ENCODE assay signal across 8 cellular contexts in genomic region chr7:194257-194995, GRCh38. TPM values are rescaled to one million over a fixed set of nuclear protein-coding genes. Genes with fewer than 3 reads are reported as not detected.
DNase-seq lines count a peak whose midpoint lies in the region; ATAC-seq and TF ChIP-seq lines count a peak whose summit lies in the region.

No MANE protein-coding gene starts in this region.

- no peak overlapping the region for H3K18ac ChIP-seq in mesenchymal stem cell (ENCODE audit: low read depth in 1 of 2, low read length in 2 of 2)

- H3K27ac ChIP-seq in cardiac muscle cell (no peak overlapping the region), colonic mucosa (peak overlapping the region; percentile 1), mesenchymal stem cell (ENCODE audit: low read length, poor library complexity, severe bottlenecking) (no peak overlapping the region), upper lobe of right lung (no peak overlapping the region)

- H3K27me3 ChIP-seq in cardiac muscle cell, result peaks cover 15% of the 10 kb centered on the region
- peaks cover 21% of the 10 kb centered on the region for H3K27me3 ChIP-seq in colonic mucosa
- peaks cover 0 to 8% of the 10 kb centered on the region in 2 experiments for H3K27me3 ChIP-seq in mesenchymal stem cell (ENCODE audit: control insufficient read depth in 1 of 2, insufficient read depth in 1 of 2, low read length in 2 of 2)
- H3K27me3 ChIP-seq in upper lobe of right lung, result no peaks in the 10 kb centered on the region

- TF ChIP-seq CTCF in cardiac muscle cell (IDR thresholded peaks at IDR 0.05; ENCODE audit: low read depth, low read length) (no peak), colonic mucosa (IDR thresholded peaks at IDR 0.05) (no peak), upper lobe of right lung (IDR thresholded peaks at IDR 0.05) (no peak)

- WGBS in mesenchymal stem cell, result 29% methylated on average over 25 of the region's 27 CpGs

- peak overlapping the region; percentile 44 for H2BK15ac ChIP-seq in mesenchymal stem cell (ENCODE audit: low read depth, poor library complexity, severe bottlenecking)

- no peak overlapping the region for H2AFZ ChIP-seq in mesenchymal stem cell (ENCODE audit: low read depth, low read length)

- ATAC-seq in left ventricle myocardium superior (no peak), upper lobe of right lung (no peak)
- ATAC-seq in activated CD4-positive, alpha-beta T cell treated with anti-CD3 and anti-CD28 coated beads for 36 hours, result no peak

- no peak overlapping the region for H2BK12ac ChIP-seq in mesenchymal stem cell (ENCODE audit: low read length in 2 of 2)

- no peak overlapping the region for H2BK120ac ChIP-seq in mesenchymal stem cell (ENCODE audit: low read depth, low read length)

- H3K4me3 ChIP-seq in cardiac muscle cell, result peak overlapping the region; percentile 41
- peak overlapping the region; percentile 71 for H3K4me3 ChIP-seq in colonic mucosa
- peak overlapping the region; percentile 73 to 98 for H3K4me3 ChIP-seq in mesenchymal stem cell (ENCODE audit: insufficient read depth in 1 of 2, low read depth in 1 of 2, low read length in 2 of 2)
- peak overlapping the region; percentile 73 for H3K4me3 ChIP-seq in upper lobe of right lung

- intact Hi-C loops in left ventricle myocardium superior (cut with micrococcal nuclease) (no loop called here), colonic mucosa (cut with DNase I) (no loop called here), upper lobe of right lung (cut with DNase I) (no loop called here)
- intact Hi-C loops in activated CD4-positive, alpha-beta T cell treated with anti-CD3 and anti-CD28 coated beads for 36 hours (cut with DNase I, micrococcal nuclease), result no loop called here

- no peak overlapping the region for H3K4me3 Mint-ChIP-seq in activated CD4-positive, alpha-beta T cell treated with anti-CD3 and anti-CD28 coated beads for 36 hours

- no peak overlapping the region for H4K8ac ChIP-seq in mesenchymal stem cell (ENCODE audit: low read length)

- no peaks in the 10 kb centered on the region for H3K4me1 ChIP-seq in cardiac muscle cell (ENCODE audit: low read depth)
- H3K4me1 ChIP-seq in colonic mucosa, result no peaks in the 10 kb centered on the region
- H3K4me1 ChIP-seq in mesenchymal stem cell (ENCODE audit: control insufficient read depth, insufficient read depth, low read depth, low read length), result peaks cover 39% of the 10 kb centered on the region
- peaks cover 31% of the 10 kb centered on the region for H3K4me1 ChIP-seq in upper lobe of right lung

- POLR2A ChIA-PET in activated CD4-positive, alpha-beta T cell treated with anti-CD3 and anti-CD28 coated beads for 36 hours (lab: Charles Lee), result no interaction called here

- no peak overlapping the region for H3K23ac ChIP-seq in mesenchymal stem cell (ENCODE audit: low read length in 2 of 2)

- no peak overlapping the region for H4K91ac ChIP-seq in mesenchymal stem cell (ENCODE audit: low read length)

- H3K9ac ChIP-seq in colonic mucosa (ENCODE audit: low read depth in 2 of 2, low read length in 2 of 2) (peak overlapping the region; percentile 46 to 73), mesenchymal stem cell (ENCODE audit: low read length) (peak overlapping the region; percentile 92)

- peaks cover 34% of the 10 kb centered on the region for H3K79me1 ChIP-seq in mesenchymal stem cell (replicated peaks; ENCODE audit: low read length, poor library complexity, severe bottlenecking)

- no peak overlapping the region for H2AK5ac ChIP-seq in mesenchymal stem cell (ENCODE audit: low read length, severe bottlenecking)

- H3K4ac ChIP-seq in mesenchymal stem cell (ENCODE audit: low read depth in 1 of 2, low read length in 2 of 2), result peak overlapping the region in 1 of 2 experiments; percentile 12

- H3K4me2 ChIP-seq in mesenchymal stem cell (ENCODE audit: low read length, poor library complexity, severe bottlenecking), result peak overlapping the region; percentile 89

- H3K36me3 ChIP-seq in cardiac muscle cell, result no peaks in the 10 kb centered on the region
- peaks cover 5% of the 10 kb centered on the region for H3K36me3 ChIP-seq in colonic mucosa
- peaks cover 42 to 59% of the 10 kb centered on the region in 2 experiments for H3K36me3 ChIP-seq in mesenchymal stem cell (ENCODE audit: control insufficient read depth in 1 of 2, insufficient read depth in 2 of 2, low read depth in 1 of 2, low read length in 2 of 2)
- peaks cover 41% of the 10 kb centered on the region for H3K36me3 ChIP-seq in upper lobe of right lung

- peak overlapping the region in 1 of 2 experiments; percentile 29 for H3K14ac ChIP-seq in mesenchymal stem cell (ENCODE audit: low read length in 2 of 2)

- peaks cover 3% of the 10 kb centered on the region for H3K4me1 Mint-ChIP-seq in activated CD4-positive, alpha-beta T cell treated with anti-CD3 and anti-CD28 coated beads for 36 hours

- H3K27ac Mint-ChIP-seq in activated CD4-positive, alpha-beta T cell treated with anti-CD3 and anti-CD28 coated beads for 36 hours, result no peak overlapping the region

- no peaks in the 10 kb centered on the region for H3K9me3 Mint-ChIP-seq in activated CD4-positive, alpha-beta T cell treated with anti-CD3 and anti-CD28 coated beads for 36 hours (ENCODE audit: low read depth)

- H2BK5ac ChIP-seq in mesenchymal stem cell (ENCODE audit: low read depth, low read length, poor library complexity, severe bottlenecking), result no peak overlapping the region

- peaks cover 36% of the 10 kb centered on the region for H3K27me3 Mint-ChIP-seq in activated CD4-positive, alpha-beta T cell treated with anti-CD3 and anti-CD28 coated beads for 36 hours

- H3K36me3 Mint-ChIP-seq in activated CD4-positive, alpha-beta T cell treated with anti-CD3 and anti-CD28 coated beads for 36 hours (ENCODE audit: low read depth), result peaks cover 2% of the 10 kb centered on the region

- H3K9me3 ChIP-seq in cardiac muscle cell (ENCODE audit: low read depth) (no peaks in the 10 kb centered on the region), colonic mucosa (no peaks in the 10 kb centered on the region), mesenchymal stem cell (ENCODE audit: control insufficient read depth, low read length) (no peaks in the 10 kb centered on the region), upper lobe of right lung (no peaks in the 10 kb centered on the region)

- CTCF ChIA-PET in activated CD4-positive, alpha-beta T cell treated with anti-CD3 and anti-CD28 coated beads for 36 hours (lab: Charles Lee), result no interaction called here

- DNase-seq in cardiac muscle cell (ENCODE audit: low read depth in 1 of 2, low spot score in 1 of 2) (peak; percentile 33 to 56), left ventricle myocardium superior (no peak), colonic mucosa (peak; percentile 33), mesenchymal stem cell (peak; percentile 31), upper lobe of right lung (no peak), SKM-1 treated with dmso at 0.1 percent for 144 hours (lab: John Stamatoyannopoulos, UW; ENCODE audit: unreplicated experiment) (no peak), NCI-H187 treated with DMSO at 0.1 percent for 48 hours (lab: John Stamatoyannopoulos, UW) (no peak)
- no peak for DNase-seq in activated CD4-positive, alpha-beta T cell treated with anti-CD3 and anti-CD28 coated beads for 36 hours

RNA-seq across cellular contexts. Expression of gene FAM20C, which starts 2.1 kb away (rescaled TPM):
- total RNA-seq in cardiac muscle cell (15.0 and 15.7 TPM in 2 replicates), left ventricle myocardium superior (23.8 TPM), colonic mucosa (10 to 100 TPM; 18.5 to 18.9 TPM), upper lobe of right lung (58.8 TPM)
- polyA plus RNA-seq in cardiac muscle cell, result 3.6 and 4.9 TPM in 2 replicates
- 56.3 TPM for polyA plus RNA-seq in mesenchymal stem cell (2013, experiment 1 of 2)
- 57.5 TPM for polyA plus RNA-seq in mesenchymal stem cell (2013, experiment 2 of 2)
- under 1 TPM; 0.21 to 0.59 TPM for total RNA-seq in activated CD4-positive, alpha-beta T cell treated with anti-CD3 and anti-CD28 coated beads for 36 hours

Comparison
In these comparisons a context has a peak if more than half of its experiments do, and no peak if none do; other contexts are left out.
1. DNase-seq: peak in cardiac muscle cell (2 of 2), colonic mucosa (single experiment) and mesenchymal stem cell (single experiment); none in left ventricle myocardium superior (single experiment), upper lobe of right lung (single experiment), SKM-1 treated with dmso at 0.1 percent for 144 hours (single experiment), NCI-H187 treated with DMSO at 0.1 percent for 48 hours (single experiment) and activated CD4-positive, alpha-beta T cell treated with anti-CD3 and anti-CD28 coated beads for 36 hours (single experiment).
2. RNA of gene FAM20C, which starts 2.1 kb away (total RNA-seq): 58.8 TPM in upper lobe of right lung (single experiment), 23.8 TPM in left ventricle myocardium superior (single experiment), 18.5 to 18.9 TPM in colonic mucosa and 15.0 to 15.7 TPM in cardiac muscle cell; 0.21 to 0.59 TPM in activated CD4-positive, alpha-beta T cell treated with anti-CD3 and anti-CD28 coated beads for 36 hours; every median in the first group is over 10 times any median in the second.
3. Peak in every context shown above with its lines, with median percentiles within 50 percentile points of each other: H3K4me3 ChIP-seq.